In genomic region chr1:171081994-171082295, GRCh38 we compare ENCODE assay signal across 16 cellular contexts. TPM values are rescaled to one million over a fixed set of nuclear protein-coding genes. Genes with fewer than 3 reads are reported as not detected.
DNase-seq lines count a peak whose midpoint lies in the region; ATAC-seq and TF ChIP-seq lines count a peak whose summit lies in the region.
"Had no signal": no experiment of that assay in that cellular context is flagged by ENCODE, and none has a peak within 500 bp of the region (broad histone marks: within the 10 kb centered on the region; RNA-seq: fewer than 3 reads in every experiment).

No MANE protein-coding gene starts in this region.

- TF ChIP-seq POLR2A in esophagus squamous epithelium (IDR thresholded peaks at IDR 0.05) (no peak), thyroid gland (IDR thresholded peaks at IDR 0.05) (no peak)

- intact Hi-C loops in esophagus squamous epithelium (cut with DNase I) = loop anchor here (5.0 to 10.0 kb wide), 3 partner anchors 103 to 233 kb away; partner anchors contain the start of genes FMO2 and FMO4
- intact Hi-C loops in thyroid gland (cut with DNase I) = loop anchor here (5.0 to 10.0 kb wide), 2 partner anchors 113 to 145 kb away; no protein-coding TSS in a partner anchor

- no peak overlapping the region for H3K4me3 ChIP-seq in esophagus squamous epithelium
- no peak overlapping the region for H3K4me3 ChIP-seq in thyroid gland (replicated peaks in 1 of 3)
- H3K4me3 ChIP-seq: BLaER1, sigmoid colon, SJSA1 had no signal

- H3K9me3 ChIP-seq in esophagus squamous epithelium (no peaks in the 10 kb centered on the region), thyroid gland (no peaks in the 10 kb centered on the region)
- H3K9me3 ChIP-seq: BLaER1, sigmoid colon, SJSA1 had no signal

- H3K4me1 ChIP-seq in esophagus squamous epithelium (peaks cover 5 to 30% (median 6%) of the 10 kb centered on the region in 3 donors), thyroid gland (peaks cover 15 to 24% of the 10 kb centered on the region in 2 donors)
- H3K4me1 ChIP-seq: BLaER1, SJSA1 had no signal

- no peak for TF ChIP-seq CTCF in esophagus squamous epithelium (IDR thresholded peaks at IDR 0.05)
- TF ChIP-seq CTCF in thyroid gland (IDR thresholded peaks at IDR 0.05) = no peak

- no peak for DNase-seq in esophagus squamous epithelium (lab: John Stamatoyannopoulos, UW)
- DNase-seq in midbrain (lab: John Stamatoyannopoulos, UW) = peak; percentile 44
- DNase-seq in thyroid gland = no peak
- DNase-seq in NCI-H1436 (lab: John Stamatoyannopoulos, UW) = no peak
- DNase-seq in NCI-H1436 treated with DMSO at 0.1 percent for 48 hours (lab: John Stamatoyannopoulos, UW) = no peak
- DNase-seq: activated CD4-positive, CD25-positive, alpha-beta regulatory T cell treated with anti-CD3 and anti-CD28 coated beads, Interleukin-2, amount 50 U/mL, for 72 hours; activated CD8-positive, alpha-beta memory T cell treated with anti-CD3 and anti-CD28 coated beads, Interleukin-2, amount 10 ng/mL, durations not matched to agents 7 days and 5 days; activated gamma-delta T cell; effector CD4-positive, alpha-beta T cell; NCI-H2029 treated with DMSO at 0.1 percent for 48 hours; sigmoid colon; T1000 had no signal

- H3K27me3 ChIP-seq in esophagus squamous epithelium (no peaks in the 10 kb centered on the region), thyroid gland (no peaks in the 10 kb centered on the region)
- H3K27me3 ChIP-seq: BLaER1, sigmoid colon, SJSA1 had no signal

- H3K27ac ChIP-seq in angular gyrus (ENCODE audit: low read depth, low read length) (peak overlapping the region; percentile 48), esophagus squamous epithelium (peak overlapping the region; percentile 38 to 75 (median 62)), thyroid gland (peak overlapping the region in 2 of 3 donors; percentile 14 to 29)
- H3K27ac ChIP-seq: BLaER1, SJSA1 had no signal

- ATAC-seq in HG03469 (IDR thresholded peaks at IDR 0.05; ENCODE audit: unreplicated experiment) = no peak
- ATAC-seq: activated CD8-positive, alpha-beta memory T cell treated with anti-CD3 and anti-CD28 coated beads, Interleukin-2, amount 10 ng/mL, durations not matched to agents 7 days and 5 days had no signal

- 54 to 74% methylated on average over 3 of the region's 3 CpGs for WGBS in esophagus squamous epithelium, 2 donors
- 38 to 44% methylated on average over 3 of the region's 3 CpGs for WGBS in thyroid gland, 2 donors

- no peaks in the 10 kb centered on the region for H3K36me3 ChIP-seq in esophagus squamous epithelium
- no peaks in the 10 kb centered on the region for H3K36me3 ChIP-seq in thyroid gland
- H3K36me3 ChIP-seq: BLaER1, sigmoid colon, SJSA1 had no signal

RNA-seq across cellular contexts. Expression of gene FMO3, which starts 8.8 kb away (rescaled TPM):
- total RNA-seq in esophagus squamous epithelium (1 to 10 TPM in 3 of 4 donors, under 1 TPM in 1; 0.45 to 8.6 (median 2.6) TPM), thyroid gland (1 to 10 TPM in 3 of 4 donors, under 1 TPM in 1; 0.39 to 9.1 (median 1.5) TPM)
- total RNA-seq: activated CD8-positive, alpha-beta memory T cell treated with anti-CD3 and anti-CD28 coated beads, Interleukin-2, amount 10 ng/mL, durations not matched to agents 7 days and 5 days had no signal
